1 cellular context compared by ENCODE assay signal in genomic region chr5:75319636-75320035, GRCh38.
TF ChIP-seq lines count a peak whose summit lies in the region.

No MANE protein-coding gene starts in this region.

TF ChIP-seq in HCT116, 20 proteins besides CTCF, POLR2A, EP300 and RAD21 (continued from another document):
- TF ChIP-seq ATF3 (IDR thresholded peaks at IDR 0.05) (no peak), CBX3 (IDR thresholded peaks at IDR 0.05; ENCODE audit: low read depth) (no peak), POLR2AphosphoS5 (IDR thresholded peaks at IDR 0.05; ENCODE audit: low read depth, low read length) (no peak), REST (IDR thresholded peaks at IDR 0.05; ENCODE audit: low read depth) (no peak), MAX (IDR thresholded peaks at IDR 0.05) (no peak), SP1 (IDR thresholded peaks at IDR 0.05; ENCODE audit: low read depth) (no peak)
